19 cellular contexts compared by ENCODE assay signal in the genomic region with DNA sequence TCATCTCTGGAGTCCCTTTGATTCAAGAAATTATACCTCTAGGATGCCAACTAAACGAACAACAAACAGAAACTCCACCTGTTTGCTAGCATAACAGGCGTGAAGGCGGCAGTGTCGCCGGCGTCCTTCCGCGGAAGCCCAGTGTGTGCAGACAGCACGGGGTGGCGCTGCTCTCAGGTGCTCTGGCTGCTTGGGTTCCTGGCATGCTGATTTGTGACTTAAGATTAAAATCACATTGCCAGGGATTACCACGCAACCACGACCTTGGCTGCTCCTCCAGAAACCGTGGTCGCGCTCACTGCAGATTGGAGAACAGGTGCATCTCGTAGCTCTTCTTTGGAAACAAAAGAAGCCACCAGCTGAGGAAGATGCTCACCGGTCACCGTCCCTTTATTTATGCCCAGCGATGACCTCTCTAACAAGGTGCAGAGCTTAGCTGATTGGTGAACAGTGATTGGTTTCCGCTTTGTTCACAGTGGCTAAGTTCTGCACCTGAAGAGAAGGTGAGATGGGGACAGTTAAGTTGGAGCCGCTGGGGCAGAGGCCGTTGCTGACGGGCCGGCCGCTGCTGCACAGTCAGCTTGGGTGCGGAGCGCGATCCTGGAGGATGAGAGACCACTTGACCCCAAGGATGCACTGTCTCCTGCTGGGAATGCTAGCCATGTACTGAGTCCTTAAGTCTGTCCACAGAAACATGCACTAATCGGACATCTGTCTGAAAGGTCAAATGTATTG.
DNase-seq lines count a peak whose midpoint lies in the region; ATAC-seq and TF ChIP-seq lines count a peak whose summit lies in the region.
"Had no signal": no experiment of that assay in that cellular context is flagged by ENCODE, and none has a peak within 500 bp of the region (broad histone marks: within the 10 kb centered on the region; RNA-seq: fewer than 3 reads in every experiment).

No MANE protein-coding gene starts in this region.

- H3K4me1 Mint-ChIP-seq in activated naive CD8-positive, alpha-beta T cell treated with anti-CD3 and anti-CD28 coated beads, Interleukin-2, amount 50 U/mL, for 24 hours, result no peaks in the 10 kb centered on the region
- H3K4me1 Mint-ChIP-seq: activated naive CD8-positive, alpha-beta T cell treated with anti-CD3 and anti-CD28 coated beads for 36 hours; CD8-positive, alpha-beta memory T cell had no signal

- no peak for TF ChIP-seq CTCF in heart right ventricle (IDR thresholded peaks at IDR 0.05)
- no peak for TF ChIP-seq CTCF in esophagus muscularis mucosa (IDR thresholded peaks at IDR 0.05)
- no peak for TF ChIP-seq CTCF in upper lobe of right lung (IDR thresholded peaks at IDR 0.05)

- H3K27me3 ChIP-seq in heart right ventricle, result no peaks in the 10 kb centered on the region
- no peaks in the 10 kb centered on the region for H3K27me3 ChIP-seq in esophagus muscularis mucosa
- no peaks in the 10 kb centered on the region for H3K27me3 ChIP-seq in rectal smooth muscle tissue (ENCODE audit: control insufficient read depth, insufficient read depth, low read length)
- H3K27me3 ChIP-seq in upper lobe of right lung, result no peaks in the 10 kb centered on the region

- H3K9me3 Mint-ChIP-seq in activated naive CD8-positive, alpha-beta T cell treated with anti-CD3 and anti-CD28 coated beads, Interleukin-2, amount 50 U/mL, for 24 hours, result no peaks in the 10 kb centered on the region
- H3K9me3 Mint-ChIP-seq in activated naive CD4-positive, alpha-beta T cell treated with anti-CD3 and anti-CD28 coated beads, Interleukin-2, amount 50 U/mL, for 72 hours, result no peaks in the 10 kb centered on the region
- H3K9me3 Mint-ChIP-seq: activated CD4-positive, alpha-beta memory T cell treated with anti-CD3 and anti-CD28 coated beads for 36 hours; activated naive CD8-positive, alpha-beta T cell treated with anti-CD3 and anti-CD28 coated beads for 36 hours; activated T-cell treated with anti-CD3 and anti-CD28 coated beads, Interleukin-2, amount 50 U/mL, for 4 hours; CD8-positive, alpha-beta memory T cell; endodermal cell; stimulated activated naive CD8-positive, alpha-beta T cell treated with anti-CD3 and anti-CD28 coated beads, Interleukin-15, Interleukin-2, amounts not matched to agents 100 ng/mL and 50 ng/mL, for 24 hours; T-helper 1 cell treated with Interleukin-12 subunit alpha and Interleukin-12 subunit beta and Interleukin-4 antibody, amounts not matched to agents 30 μg/mL and 1 μg/mL, for 36 hours had no signal

- H3K4me3 ChIP-seq in heart right ventricle, result no peak overlapping the region
- H3K4me3 ChIP-seq in esophagus muscularis mucosa, result no peak overlapping the region
- H3K4me3 ChIP-seq in rectal smooth muscle tissue (ENCODE audit: low read length), result no peak overlapping the region
- no peak overlapping the region for H3K4me3 ChIP-seq in upper lobe of right lung

- H3K4me3 Mint-ChIP-seq in activated naive CD8-positive, alpha-beta T cell treated with anti-CD3 and anti-CD28 coated beads, Interleukin-2, amount 50 U/mL, for 24 hours, result no peak overlapping the region
- H3K4me3 Mint-ChIP-seq: activated CD4-positive, alpha-beta memory T cell treated with anti-CD3 and anti-CD28 coated beads for 36 hours; activated naive CD8-positive, alpha-beta T cell treated with anti-CD3 and anti-CD28 coated beads for 36 hours; activated T-cell treated with anti-CD3 and anti-CD28 coated beads, Interleukin-2, amount 50 U/mL, for 4 hours; endodermal cell; stimulated activated naive CD8-positive, alpha-beta T cell treated with anti-CD3 and anti-CD28 coated beads, Interleukin-15, Interleukin-2, amounts not matched to agents 100 ng/mL and 50 ng/mL, for 24 hours; T-helper 1 cell treated with Interleukin-12 subunit alpha and Interleukin-12 subunit beta and Interleukin-4 antibody, amounts not matched to agents 30 μg/mL and 1 μg/mL, for 36 hours had no signal

- no peak for DNase-seq in heart right ventricle
- DNase-seq in left cardiac atrium, result no peak
- no peak for DNase-seq in esophagus muscularis mucosa (ENCODE audit: extremely low spot score)
- peak; percentile 51 for DNase-seq in upper lobe of right lung
- no peak for DNase-seq in activated naive CD8-positive, alpha-beta T cell treated with anti-CD3 and anti-CD28 coated beads, Interleukin-2, amount 50 U/mL, for 24 hours
- no peak for DNase-seq in left colon
- DNase-seq in activated naive CD4-positive, alpha-beta T cell treated with anti-CD3 and anti-CD28 coated beads, Interleukin-2, amount 50 U/mL, for 72 hours (ENCODE audit: low spot score in 2 of 2), result no peak
- DNase-seq: activated CD4-positive, alpha-beta memory T cell treated with anti-CD3 and anti-CD28 coated beads for 36 hours; activated naive CD8-positive, alpha-beta T cell treated with anti-CD3 and anti-CD28 coated beads for 36 hours; activated T-cell treated with anti-CD3 and anti-CD28 coated beads, Interleukin-2, amount 50 U/mL, for 4 hours; CD8-positive, alpha-beta memory T cell; central memory CD4-positive, alpha-beta T cell; endodermal cell; NCI-H1436; SHP77 treated with DMSO at 0.1 percent for 48 hours; WERI-Rb-1 had no signal

- no peak overlapping the region for H3K9ac ChIP-seq in rectal smooth muscle tissue (ENCODE audit: low read length)

- H3K27me3 Mint-ChIP-seq in activated naive CD8-positive, alpha-beta T cell treated with anti-CD3 and anti-CD28 coated beads, Interleukin-2, amount 50 U/mL, for 24 hours, result no peaks in the 10 kb centered on the region
- H3K27me3 Mint-ChIP-seq: activated CD4-positive, alpha-beta memory T cell treated with anti-CD3 and anti-CD28 coated beads for 36 hours; activated naive CD8-positive, alpha-beta T cell treated with anti-CD3 and anti-CD28 coated beads for 36 hours; stimulated activated naive CD8-positive, alpha-beta T cell treated with anti-CD3 and anti-CD28 coated beads, Interleukin-15, Interleukin-2, amounts not matched to agents 100 ng/mL and 50 ng/mL, for 24 hours had no signal

- H3K36me3 ChIP-seq in heart right ventricle, result peaks cover 0 to 100% (median 54%) of the 10 kb centered on the region in 9 donors
- H3K36me3 ChIP-seq in esophagus muscularis mucosa, result peaks cover 39 to 94% (median 67%) of the 10 kb centered on the region in 4 donors
- H3K36me3 ChIP-seq in rectal smooth muscle tissue (ENCODE audit: control insufficient read depth, insufficient read depth, low read length), result peaks cover 41% of the 10 kb centered on the region
- H3K36me3 ChIP-seq in upper lobe of right lung, result peaks cover 68% of the 10 kb centered on the region

- H3K36me3 Mint-ChIP-seq in activated naive CD8-positive, alpha-beta T cell treated with anti-CD3 and anti-CD28 coated beads, Interleukin-2, amount 50 U/mL, for 24 hours (ENCODE audit: low read depth), result peaks cover 6% of the 10 kb centered on the region
- no peaks in the 10 kb centered on the region for H3K36me3 Mint-ChIP-seq in activated naive CD4-positive, alpha-beta T cell treated with anti-CD3 and anti-CD28 coated beads, Interleukin-2, amount 50 U/mL, for 72 hours
- H3K36me3 Mint-ChIP-seq: activated naive CD8-positive, alpha-beta T cell treated with anti-CD3 and anti-CD28 coated beads for 36 hours had no signal

- no peak overlapping the region for H3K27ac Mint-ChIP-seq in activated naive CD8-positive, alpha-beta T cell treated with anti-CD3 and anti-CD28 coated beads, Interleukin-2, amount 50 U/mL, for 24 hours
- H3K27ac Mint-ChIP-seq in activated naive CD4-positive, alpha-beta T cell treated with anti-CD3 and anti-CD28 coated beads, Interleukin-2, amount 50 U/mL, for 72 hours, result no peak overlapping the region
- H3K27ac Mint-ChIP-seq: activated CD4-positive, alpha-beta memory T cell treated with anti-CD3 and anti-CD28 coated beads for 36 hours; activated naive CD8-positive, alpha-beta T cell treated with anti-CD3 and anti-CD28 coated beads for 36 hours; stimulated activated naive CD8-positive, alpha-beta T cell treated with anti-CD3 and anti-CD28 coated beads, Interleukin-15, Interleukin-2, amounts not matched to agents 100 ng/mL and 50 ng/mL, for 24 hours; T-helper 1 cell treated with Interleukin-12 subunit alpha and Interleukin-12 subunit beta and Interleukin-4 antibody, amounts not matched to agents 30 μg/mL and 1 μg/mL, for 36 hours had no signal

- H3K27ac ChIP-seq in heart right ventricle (peak overlapping the region; percentile 37 to 86 (median 59)), esophagus muscularis mucosa (replicated peaks in 1 of 4) (peak overlapping the region; percentile 86 to 95 (median 86)), rectal smooth muscle tissue (ENCODE audit: low read depth, low read length) (peak overlapping the region; percentile 73), upper lobe of right lung (no peak overlapping the region)
- H3K27ac ChIP-seq: WERI-Rb-1 had no signal

- intact Hi-C loops in heart right ventricle (cut with DNase I) (loop anchor here in 3 of 10 donors (10.0 kb wide), 3 partner anchors 50 to 70 kb away; no protein-coding TSS in a partner anchor), left cardiac atrium (cut with DNase I) (no loop called here), esophagus muscularis mucosa (cut with DNase I) (loop anchor here (10.0 kb wide), 1 partner anchor 300 kb away; no protein-coding TSS in a partner anchor), upper lobe of right lung (cut with DNase I) (no loop called here), left colon (cut with DNase I, micrococcal nuclease) (no loop called here)

- peaks cover 23 to 100% (median 89%) of the 10 kb centered on the region in 9 donors for H3K4me1 ChIP-seq in heart right ventricle
- peaks cover 91 to 100% (median 99%) of the 10 kb centered on the region in 4 donors for H3K4me1 ChIP-seq in esophagus muscularis mucosa
- H3K4me1 ChIP-seq in rectal smooth muscle tissue (ENCODE audit: control insufficient read depth, insufficient read depth, low read length), result peaks cover 32% of the 10 kb centered on the region
- H3K4me1 ChIP-seq in upper lobe of right lung, result peaks cover 6% of the 10 kb centered on the region

- ATAC-seq in heart right ventricle (no peak), left cardiac atrium (no peak), upper lobe of right lung (no peak), left colon (no peak)
- ATAC-seq in activated naive CD8-positive, alpha-beta T cell treated with anti-CD3 and anti-CD28 coated beads, Interleukin-2, amount 50 U/mL, for 24 hours, result no peak
- no peak for ATAC-seq in activated naive CD4-positive, alpha-beta T cell treated with anti-CD3 and anti-CD28 coated beads, Interleukin-2, amount 50 U/mL, for 72 hours
- ATAC-seq: activated T-cell treated with anti-CD3 and anti-CD28 coated beads, Interleukin-2, amount 50 U/mL, for 4 hours had no signal

- TF ChIP-seq EP300 in esophagus muscularis mucosa (IDR thresholded peaks at IDR 0.05), result no peak

- 74 to 79% methylated on average over 29 of the region's 29 CpGs for WGBS in heart right ventricle, 2 donors
- 90% methylated on average over 29 of the region's 29 CpGs for WGBS in esophagus muscularis mucosa

- no peaks in the 10 kb centered on the region for H3K9me3 ChIP-seq in heart right ventricle
- no peaks in the 10 kb centered on the region for H3K9me3 ChIP-seq in esophagus muscularis mucosa
- H3K9me3 ChIP-seq in upper lobe of right lung, result no peaks in the 10 kb centered on the region

- TF ChIP-seq POLR2A in esophagus muscularis mucosa (IDR thresholded peaks at IDR 0.05; ENCODE audit: low read depth), result no peak
